In genomic region chr10:26242752-26243151, GRCh38 we compare ENCODE assay signal across 22 cellular contexts. TPM values are rescaled to one million over a fixed set of nuclear protein-coding genes. Genes with fewer than 3 reads are reported as not detected.
A peak's percentile ranks its signal among the peaks of the same experiment; 100 is the strongest.
DNase-seq lines count a peak whose midpoint lies in the region; ATAC-seq, FAIRE-seq and TF ChIP-seq lines count a peak whose summit lies in the region.
"Had no signal": no experiment of that assay in that cellular context is flagged by ENCODE, and none has a peak within 500 bp of the region (broad histone marks: within the 10 kb centered on the region; RNA-seq: fewer than 3 reads in every experiment).

No MANE protein-coding gene starts in this region.

- H3K9me3 Mint-ChIP-seq in glutamatergic neuron (ENCODE audit: unreplicated experiment) (no peaks in the 10 kb centered on the region), T-cell (no peaks in the 10 kb centered on the region)
- no peaks in the 10 kb centered on the region for H3K9me3 Mint-ChIP-seq in activated CD8-positive, alpha-beta T cell treated with anti-CD3 and anti-CD28 coated beads for 36 hours
- H3K9me3 Mint-ChIP-seq: T-helper 1 cell treated with Interleukin-12 subunit alpha and Interleukin-12 subunit beta and Interleukin-4 antibody, amounts not matched to agents 30 μg/mL and 1 μg/mL, for 36 hours had no signal

- peaks cover 12% of the 10 kb centered on the region for H3K4me1 Mint-ChIP-seq in glutamatergic neuron (ENCODE audit: low read depth, unreplicated experiment)
- no peaks in the 10 kb centered on the region for H3K4me1 Mint-ChIP-seq in activated CD8-positive, alpha-beta T cell treated with anti-CD3 and anti-CD28 coated beads for 36 hours (ENCODE audit: low read depth)
- H3K4me1 Mint-ChIP-seq in T-cell, result no peaks in the 10 kb centered on the region
- H3K4me1 Mint-ChIP-seq: naive thymus-derived CD4-positive, alpha-beta T cell had no signal

- CTCF ChIA-PET in activated CD8-positive, alpha-beta T cell treated with anti-CD3 and anti-CD28 coated beads for 36 hours (lab: Charles Lee), result interaction anchor here (0.9 to 1.2 kb wide), 2 partner anchors 9 to 27 kb away, joined by 3 read pairs; no protein-coding TSS in a partner anchor
- CTCF ChIA-PET in T-cell (lab: Charles Lee), result no interaction called here

- DNase-seq in COR-L47 (lab: John Stamatoyannopoulos, UW) (peak; percentile 27), NCI-H1436 (lab: John Stamatoyannopoulos, UW) (peak; percentile 93), NCI-H524 (lab: John Stamatoyannopoulos, UW) (peak; percentile 75 to 92), glutamatergic neuron (peak; percentile 29), KBM-7 (no peak), GM12891 (ENCODE audit: insufficient read length, low spot score) (no peak), T-cell (no peak)
- DNase-seq in activated CD8-positive, alpha-beta T cell treated with anti-CD3 and anti-CD28 coated beads for 36 hours, result no peak
- DNase-seq: activated CD4-positive, alpha-beta T cell treated with anti-CD3 and anti-CD28 coated beads, Interleukin-2, amount 50 U/mL, for 48 hours; BE2C; cortex of kidney; left cardiac atrium; mesendoderm; MG63; naive thymus-derived CD4-positive, alpha-beta T cell; stomach; transverse colon had no signal

- no peak for TF ChIP-seq POLR2A in GM12891 (IDR thresholded peaks at IDR 0.05; ENCODE audit: low read depth, low read length)

- no peak for ATAC-seq in activated CD8-positive, alpha-beta T cell treated with anti-CD3 and anti-CD28 coated beads for 36 hours
- no peak for ATAC-seq in T-cell (replicated peaks in 1 of 4)
- ATAC-seq: left cardiac atrium; naive thymus-derived CD4-positive, alpha-beta T cell; sciatic nerve had no signal

- H3K27ac Mint-ChIP-seq in glutamatergic neuron (ENCODE audit: unreplicated experiment) (peak overlapping the region; percentile 30), T-cell (no peak overlapping the region)
- H3K27ac Mint-ChIP-seq in activated CD8-positive, alpha-beta T cell treated with anti-CD3 and anti-CD28 coated beads for 36 hours, result no peak overlapping the region
- H3K27ac Mint-ChIP-seq: naive thymus-derived CD4-positive, alpha-beta T cell; T-helper 1 cell treated with Interleukin-12 subunit alpha and Interleukin-12 subunit beta and Interleukin-4 antibody, amounts not matched to agents 30 μg/mL and 1 μg/mL, for 36 hours had no signal

- POLR2A ChIA-PET in activated CD8-positive, alpha-beta T cell treated with anti-CD3 and anti-CD28 coated beads for 36 hours (lab: Charles Lee), result no interaction called here
- POLR2A ChIA-PET in T-cell (lab: Charles Lee), result no interaction called here

- H3K36me3 Mint-ChIP-seq in glutamatergic neuron (ENCODE audit: unreplicated experiment), result no peaks in the 10 kb centered on the region
- H3K36me3 Mint-ChIP-seq in activated CD8-positive, alpha-beta T cell treated with anti-CD3 and anti-CD28 coated beads for 36 hours (ENCODE audit: low read depth), result no peaks in the 10 kb centered on the region
- H3K36me3 Mint-ChIP-seq in T-cell, result no peaks in the 10 kb centered on the region
- H3K36me3 Mint-ChIP-seq: naive thymus-derived CD4-positive, alpha-beta T cell had no signal

- H3K27me3 Mint-ChIP-seq in glutamatergic neuron (ENCODE audit: unreplicated experiment) (no peaks in the 10 kb centered on the region), T-cell (peaks cover 26 to 32% of the 10 kb centered on the region in 2 donors)
- H3K27me3 Mint-ChIP-seq in activated CD8-positive, alpha-beta T cell treated with anti-CD3 and anti-CD28 coated beads for 36 hours, result peaks cover 28% of the 10 kb centered on the region

- no peak for TF ChIP-seq CTCF in glutamatergic neuron (IDR thresholded peaks at IDR 0.05; ENCODE audit: partially characterized antibody, unreplicated experiment)
- TF ChIP-seq CTCF in activated CD8-positive, alpha-beta T cell treated with anti-CD3 and anti-CD28 coated beads for 36 hours (IDR thresholded peaks at IDR 0.05), result no peak

- intact Hi-C loops in activated CD8-positive, alpha-beta T cell treated with anti-CD3 and anti-CD28 coated beads for 36 hours (cut with micrococcal nuclease), result no loop called here

- no peak overlapping the region for H3K4me3 Mint-ChIP-seq in glutamatergic neuron (ENCODE audit: unreplicated experiment)
- no peak overlapping the region for H3K4me3 Mint-ChIP-seq in activated CD8-positive, alpha-beta T cell treated with anti-CD3 and anti-CD28 coated beads for 36 hours
- no peak overlapping the region for H3K4me3 Mint-ChIP-seq in T-cell
- H3K4me3 Mint-ChIP-seq: naive thymus-derived CD4-positive, alpha-beta T cell; T-helper 1 cell treated with Interleukin-12 subunit alpha and Interleukin-12 subunit beta and Interleukin-4 antibody, amounts not matched to agents 30 μg/mL and 1 μg/mL, for 36 hours had no signal

- in situ Hi-C loops in KBM-7 (cut with MboI; ENCODE audit: low pct_unique_long_range_greater_than_20kb, low sequenced_read_pairs), result no loop called here

- no peak for FAIRE-seq in GM12891 (lab: Jason Lieb, UNC)
- FAIRE-seq: A204.1 had no signal

TF ChIP-seq in GM12891, 5 proteins besides CTCF, POLR2A, EP300 and RAD21:
- TF ChIP-seq POLR2AphosphoS5 (IDR thresholded peaks at IDR 0.05; ENCODE audit: low read depth, low read length) (no peak), PAX5 (IDR thresholded peaks at IDR 0.05; ENCODE audit: insufficient read depth, low read length, severe bottlenecking) (no peak), SPI1 (IDR thresholded peaks at IDR 0.05; ENCODE audit: low read depth, low read length) (no peak), POU2F2 (IDR thresholded peaks at IDR 0.05; ENCODE audit: low read depth, low read length) (no peak), TAF1 (IDR thresholded peaks at IDR 0.05; ENCODE audit: low read depth, low read length) (no peak)

RNA-seq across cellular contexts. Expression of gene GAD2, which starts 26.2 kb away (rescaled TPM):
- total RNA-seq in glutamatergic neuron (ENCODE audit: unreplicated experiment), result not detected
- total RNA-seq in activated CD8-positive, alpha-beta T cell treated with anti-CD3 and anti-CD28 coated beads for 36 hours, result not detected
- not detected for polyA plus RNA-seq in GM12891 (2012; ENCODE audit: low read depth, missing spikeins)
- total RNA-seq in T-cell, result not detected
- total RNA-seq: left cardiac atrium; naive thymus-derived CD4-positive, alpha-beta T cell; RPMI7951; sciatic nerve; SK-MEL-5; transverse colon had no signal
- polyA plus RNA-seq: naive thymus-derived CD4-positive, alpha-beta T cell had no signal

Comparison
In these comparisons a context has a peak if more than half of its experiments do, and no peak if none do; other contexts are left out.
1. DNase-seq: peak in COR-L47 (single experiment), NCI-H1436 (single experiment), NCI-H524 (2 of 2) and glutamatergic neuron (single experiment); none in KBM-7 (single experiment), activated CD8-positive, alpha-beta T cell treated with anti-CD3 and anti-CD28 coated beads for 36 hours (single experiment), GM12891 (single experiment) and T-cell (0 of 34).